18 cellular contexts compared by ENCODE assay signal in genomic region chr4:40432504-40432903, GRCh38.
A peak's percentile ranks its signal among the peaks of the same experiment; 100 is the strongest.
DNase-seq lines count a peak whose midpoint lies in the region; ATAC-seq and TF ChIP-seq lines count a peak whose summit lies in the region.
"Had no signal": no experiment of that assay in that cellular context is flagged by ENCODE, and none has a peak within 500 bp of the region (broad histone marks: within the 10 kb centered on the region; RNA-seq: fewer than 3 reads in every experiment).

No MANE protein-coding gene starts in this region.

- CTCF ChIA-PET in naive thymus-derived CD4-positive, alpha-beta T cell (lab: Charles Lee): no interaction called here
- CTCF ChIA-PET in activated CD4-positive, alpha-beta memory T cell treated with anti-CD3 and anti-CD28 coated beads, Interleukin-2, amount 10 ng/mL, durations not matched to agents 7 days and 5 days (lab: Charles Lee): no interaction called here

- peak overlapping the region; percentile 59 for H3K27ac Mint-ChIP-seq in T-helper 1 cell treated with Interleukin-12 subunit alpha and Interleukin-12 subunit beta and Interleukin-4 antibody, amounts not matched to agents 30 μg/mL and 1 μg/mL, for 36 hours
- peak overlapping the region; percentile 40 for H3K27ac Mint-ChIP-seq in stimulated activated naive CD8-positive, alpha-beta T cell treated with anti-CD3 and anti-CD28 coated beads, Interleukin-15, Interleukin-2, amounts not matched to agents 100 ng/mL and 50 ng/mL, for 24 hours
- peak overlapping the region; percentile 83 to 99 (median 89) for H3K27ac Mint-ChIP-seq in naive thymus-derived CD4-positive, alpha-beta T cell
- no peak overlapping the region for H3K27ac Mint-ChIP-seq in activated CD4-positive, alpha-beta memory T cell treated with anti-CD3 and anti-CD28 coated beads, Interleukin-2, amount 10 ng/mL, durations not matched to agents 7 days and 5 days

- H3K4me1 Mint-ChIP-seq in T-helper 1 cell treated with Interleukin-12 subunit alpha and Interleukin-12 subunit beta and Interleukin-4 antibody, amounts not matched to agents 30 μg/mL and 1 μg/mL, for 36 hours (ENCODE audit: low read depth): peaks cover 35% of the 10 kb centered on the region
- H3K4me1 Mint-ChIP-seq in stimulated activated naive CD8-positive, alpha-beta T cell treated with anti-CD3 and anti-CD28 coated beads, Interleukin-15, Interleukin-2, amounts not matched to agents 100 ng/mL and 50 ng/mL, for 24 hours (ENCODE audit: low read depth): peaks cover 29% of the 10 kb centered on the region
- peaks cover 11 to 60% (median 42%) of the 10 kb centered on the region in 7 donors for H3K4me1 Mint-ChIP-seq in naive thymus-derived CD4-positive, alpha-beta T cell
- H3K4me1 Mint-ChIP-seq in activated CD4-positive, alpha-beta memory T cell treated with anti-CD3 and anti-CD28 coated beads, Interleukin-2, amount 10 ng/mL, durations not matched to agents 7 days and 5 days: peaks cover 20% of the 10 kb centered on the region

- H3K4me3 Mint-ChIP-seq in T-helper 1 cell treated with Interleukin-12 subunit alpha and Interleukin-12 subunit beta and Interleukin-4 antibody, amounts not matched to agents 30 μg/mL and 1 μg/mL, for 36 hours: no peak overlapping the region
- no peak overlapping the region for H3K4me3 Mint-ChIP-seq in stimulated activated naive CD8-positive, alpha-beta T cell treated with anti-CD3 and anti-CD28 coated beads, Interleukin-15, Interleukin-2, amounts not matched to agents 100 ng/mL and 50 ng/mL, for 24 hours
- H3K4me3 Mint-ChIP-seq in naive thymus-derived CD4-positive, alpha-beta T cell: peak overlapping the region in 6 of 10 donors; percentile 11 to 62 (median 51)
- H3K4me3 Mint-ChIP-seq in activated CD4-positive, alpha-beta memory T cell treated with anti-CD3 and anti-CD28 coated beads, Interleukin-2, amount 10 ng/mL, durations not matched to agents 7 days and 5 days: no peak overlapping the region

- peaks cover 19% of the 10 kb centered on the region for H3K9me3 Mint-ChIP-seq in T-helper 1 cell treated with Interleukin-12 subunit alpha and Interleukin-12 subunit beta and Interleukin-4 antibody, amounts not matched to agents 30 μg/mL and 1 μg/mL, for 36 hours
- no peaks in the 10 kb centered on the region for H3K9me3 Mint-ChIP-seq in stimulated activated naive CD8-positive, alpha-beta T cell treated with anti-CD3 and anti-CD28 coated beads, Interleukin-15, Interleukin-2, amounts not matched to agents 100 ng/mL and 50 ng/mL, for 24 hours
- H3K9me3 Mint-ChIP-seq in naive thymus-derived CD4-positive, alpha-beta T cell: peaks cover 0 to 12% (median 0%) of the 10 kb centered on the region in 11 donors
- peaks cover 22% of the 10 kb centered on the region for H3K9me3 Mint-ChIP-seq in activated CD4-positive, alpha-beta memory T cell treated with anti-CD3 and anti-CD28 coated beads, Interleukin-2, amount 10 ng/mL, durations not matched to agents 7 days and 5 days

- peak overlapping the region; percentile 61 for H3K27ac ChIP-seq in naive thymus-derived CD4-positive, alpha-beta T cell (ENCODE audit: low read depth, low read length)
- no peak overlapping the region for H3K27ac ChIP-seq in right atrium auricular region
- H3K27ac ChIP-seq: 22Rv1, GM23248 had no signal

- intact Hi-C loops in naive thymus-derived CD4-positive, alpha-beta T cell (cut with micrococcal nuclease): loop anchor here (2.0 kb wide), 4 partner anchors 20 to 378 kb away; no protein-coding TSS in a partner anchor

- DNase-seq in T-helper 1 cell (no peak), right atrium auricular region (ENCODE audit: low spot score) (no peak)
- no peak for DNase-seq in stimulated activated naive CD8-positive, alpha-beta T cell treated with anti-CD3 and anti-CD28 coated beads, Interleukin-15, Interleukin-2, amounts not matched to agents 100 U/mL and 50 U/mL, for 24 hours
- no peak for DNase-seq in naive thymus-derived CD4-positive, alpha-beta T cell
- no peak for DNase-seq in activated CD4-positive, alpha-beta memory T cell treated with anti-CD3 and anti-CD28 coated beads, Interleukin-2, amount 10 ng/mL, durations not matched to agents 7 days and 5 days
- DNase-seq: GDM1, GM23248, NCI-H1417, NCI-H187 treated with DMSO at 0.1 percent for 48 hours, NCI-H2171, NCI-H446, NCI-H69, SHP77 had no signal

- no peak for TF ChIP-seq CTCF in right atrium auricular region (IDR thresholded peaks at IDR 0.05)

- no peaks in the 10 kb centered on the region for H3K9me3 ChIP-seq in naive thymus-derived CD4-positive, alpha-beta T cell (ENCODE audit: control insufficient read depth in 2 of 3, low read length in 3 of 3)
- no peaks in the 10 kb centered on the region for H3K9me3 ChIP-seq in right atrium auricular region

- no peaks in the 10 kb centered on the region for H3K36me3 ChIP-seq in naive thymus-derived CD4-positive, alpha-beta T cell (ENCODE audit: control insufficient read depth in 2 of 3, insufficient read depth in 3 of 3, low read length in 3 of 3)
- no peaks in the 10 kb centered on the region for H3K36me3 ChIP-seq in right atrium auricular region

- ATAC-seq in stimulated activated naive CD8-positive, alpha-beta T cell treated with anti-CD3 and anti-CD28 coated beads, Interleukin-15, Interleukin-2, amounts not matched to agents 100 U/mL and 50 U/mL, for 24 hours: no peak
- no peak for ATAC-seq in naive thymus-derived CD4-positive, alpha-beta T cell
- no peak for ATAC-seq in HG03196 (IDR thresholded peaks at IDR 0.05; ENCODE audit: unreplicated experiment)
- ATAC-seq: HCT116 had no signal

- H3K36me3 Mint-ChIP-seq in T-helper 1 cell treated with Interleukin-12 subunit alpha and Interleukin-12 subunit beta and Interleukin-4 antibody, amounts not matched to agents 30 μg/mL and 1 μg/mL, for 36 hours (ENCODE audit: low read depth): peaks cover 35% of the 10 kb centered on the region
- H3K36me3 Mint-ChIP-seq in stimulated activated naive CD8-positive, alpha-beta T cell treated with anti-CD3 and anti-CD28 coated beads, Interleukin-15, Interleukin-2, amounts not matched to agents 100 ng/mL and 50 ng/mL, for 24 hours (ENCODE audit: low read depth): no peaks in the 10 kb centered on the region
- peaks cover 0 to 40% (median 0%) of the 10 kb centered on the region in 5 donors for H3K36me3 Mint-ChIP-seq in naive thymus-derived CD4-positive, alpha-beta T cell
- peaks cover 43% of the 10 kb centered on the region for H3K36me3 Mint-ChIP-seq in activated CD4-positive, alpha-beta memory T cell treated with anti-CD3 and anti-CD28 coated beads, Interleukin-2, amount 10 ng/mL, durations not matched to agents 7 days and 5 days (ENCODE audit: low read depth)

- peaks cover 0 to 29% of the 10 kb centered on the region in 2 donors for H3K4me1 ChIP-seq in naive thymus-derived CD4-positive, alpha-beta T cell (ENCODE audit: control insufficient read depth in 2 of 2, insufficient read depth in 2 of 2, low read length in 2 of 2)
- no peaks in the 10 kb centered on the region for H3K4me1 ChIP-seq in right atrium auricular region

- POLR2A ChIA-PET in naive thymus-derived CD4-positive, alpha-beta T cell (lab: Charles Lee): interaction anchor here (0.6 kb wide), 1 partner anchor 14 kb away, joined by 3 read pairs; no protein-coding TSS in a partner anchor
- POLR2A ChIA-PET in activated CD4-positive, alpha-beta memory T cell treated with anti-CD3 and anti-CD28 coated beads, Interleukin-2, amount 10 ng/mL, durations not matched to agents 7 days and 5 days (lab: Charles Lee): no interaction called here

- no peak overlapping the region for H3K4me3 ChIP-seq in naive thymus-derived CD4-positive, alpha-beta T cell (ENCODE audit: low read length)
- H3K4me3 ChIP-seq in right atrium auricular region: no peak overlapping the region
- H3K4me3 ChIP-seq: GM23248 had no signal

- no peaks in the 10 kb centered on the region for H3K27me3 Mint-ChIP-seq in T-helper 1 cell treated with Interleukin-12 subunit alpha and Interleukin-12 subunit beta and Interleukin-4 antibody, amounts not matched to agents 30 μg/mL and 1 μg/mL, for 36 hours (ENCODE audit: low read depth)
- H3K27me3 Mint-ChIP-seq in stimulated activated naive CD8-positive, alpha-beta T cell treated with anti-CD3 and anti-CD28 coated beads, Interleukin-15, Interleukin-2, amounts not matched to agents 100 ng/mL and 50 ng/mL, for 24 hours: no peaks in the 10 kb centered on the region
- H3K27me3 Mint-ChIP-seq in naive thymus-derived CD4-positive, alpha-beta T cell: no peaks in the 10 kb centered on the region
- H3K27me3 Mint-ChIP-seq in activated CD4-positive, alpha-beta memory T cell treated with anti-CD3 and anti-CD28 coated beads, Interleukin-2, amount 10 ng/mL, durations not matched to agents 7 days and 5 days: no peaks in the 10 kb centered on the region

- no peaks in the 10 kb centered on the region for H3K27me3 ChIP-seq in naive thymus-derived CD4-positive, alpha-beta T cell (ENCODE audit: control insufficient read depth in 2 of 2, insufficient read depth in 2 of 2, low read length in 2 of 2)
- no peaks in the 10 kb centered on the region for H3K27me3 ChIP-seq in right atrium auricular region

Comparison
In these comparisons a context has a peak if more than half of its experiments do, and no peak if none do; other contexts are left out.
1. H3K4me3 Mint-ChIP-seq: peak in naive thymus-derived CD4-positive, alpha-beta T cell (6 of 10); none in T-helper 1 cell treated with Interleukin-12 subunit alpha and Interleukin-12 subunit beta and Interleukin-4 antibody, amounts not matched to agents 30 μg/mL and 1 μg/mL, for 36 hours (single experiment), stimulated activated naive CD8-positive, alpha-beta T cell treated with anti-CD3 and anti-CD28 coated beads, Interleukin-15, Interleukin-2, amounts not matched to agents 100 ng/mL and 50 ng/mL, for 24 hours (single experiment) and activated CD4-positive, alpha-beta memory T cell treated with anti-CD3 and anti-CD28 coated beads, Interleukin-2, amount 10 ng/mL, durations not matched to agents 7 days and 5 days (single experiment).